In genomic region chr17:27338536-27338985, GRCh38 we compare ENCODE assay signal across 1 cellular context.
TF ChIP-seq lines count a peak whose summit lies in the region.

No MANE protein-coding gene starts in this region.

TF ChIP-seq in H1, 55 proteins besides CTCF, POLR2A, EP300 and RAD21 (continued from another document):
- no peak for TF ChIP-seq ZNF274 (IDR thresholded peaks at IDR 0.05; ENCODE audit: borderline replicate concordance, extremely low read depth, low read length)
- no peak for TF ChIP-seq BRCA1 (IDR thresholded peaks at IDR 0.05; ENCODE audit: low read depth, low read length)
- TF ChIP-seq EGR1 (IDR thresholded peaks at IDR 0.05; ENCODE audit: borderline replicate concordance, low read depth, low read length), result no peak
- TF ChIP-seq NANOG (IDR thresholded peaks at IDR 0.05; ENCODE audit: insufficient read depth, low read depth, low read length, poor library complexity, severe bottlenecking), result no peak
- TF ChIP-seq CHD1 (IDR thresholded peaks at IDR 0.05; ENCODE audit: low read depth, low read length), result no peak
- no peak for TF ChIP-seq TEAD4 (IDR thresholded peaks at IDR 0.05; ENCODE audit: low read depth, low read length)
- no peak for TF ChIP-seq CHD2 (IDR thresholded peaks at IDR 0.05; ENCODE audit: low read length)
- TF ChIP-seq TCF12 (IDR thresholded peaks at IDR 0.05; ENCODE audit: low read depth, low read length), result no peak
